Comparison of ENCODE assay signal across 29 cellular contexts in genomic region chr5:113652161-113652560, GRCh38.
"Had no signal": no experiment of that assay in that cellular context is flagged by ENCODE, and none has a peak within 500 bp of the region (broad histone marks: within the 10 kb centered on the region; RNA-seq: fewer than 3 reads in every experiment).

No MANE protein-coding gene starts in this region.

- H3K9me3 ChIP-seq: gastrocnemius medialis, mucosa of descending colon, neutrophil, pancreas, right lobe of liver, suprapubic skin, transverse colon, upper lobe of right lung, uterus had no signal

- H3K27ac Mint-ChIP-seq: dendritic cell treated with granulocyte-macrophage colony-stimulating factor and Interleukin-4, amounts not matched to agents 40 ng/mL and 50 ng/mL, for 4 days; endodermal cell; memory B cell; mesothelial cell of epicardium; naive B cell; natural killer cell treated with Interleukin-12 subunit alpha and Interleukin-12 subunit beta and Interleukin-15 and Interleukin-18, amount 100 ng/mL, for 72 hours; stimulated activated naive CD8-positive, alpha-beta T cell treated with anti-CD3 and anti-CD28 coated beads, Interleukin-15, amount 100 ng/mL, for 72 hours had no signal

- H3K27me3 ChIP-seq: gastrocnemius medialis, neutrophil, pancreas, right lobe of liver, suprapubic skin, transverse colon, upper lobe of right lung, uterus had no signal

- H3K4me3 ChIP-seq: gastrocnemius medialis, lung, mucosa of descending colon, pancreas, right lobe of liver, suprapubic skin, transverse colon, upper lobe of right lung, uterus had no signal

- H3K9me3 Mint-ChIP-seq: dendritic cell treated with granulocyte-macrophage colony-stimulating factor and Interleukin-4, amounts not matched to agents 40 ng/mL and 50 ng/mL, for 4 days; natural killer cell treated with Interleukin-12 subunit alpha and Interleukin-12 subunit beta and Interleukin-15 and Interleukin-18, amount 100 ng/mL, for 72 hours had no signal

- H3K27ac ChIP-seq: epithelial cell of prostate, gastrocnemius medialis, neutrophil, pancreas, right lobe of liver, suprapubic skin, transverse colon, upper lobe of right lung, uterus had no signal

- DNase-seq: effector CD8-positive, alpha-beta T cell; endodermal cell; foreskin fibroblast; gastrocnemius medialis; head of caudate nucleus; kidney; mucosa of descending colon; naive B cell; pancreas; right lobe of liver; small intestine; stimulated activated CD4-positive, alpha-beta T cell treated with anti-CD3 and anti-CD28 coated beads, Interleukin-15, amount 100 ng/mL, for 24 hours; stimulated activated CD4-positive, alpha-beta T cell treated with anti-CD3 and anti-CD28 coated beads, Interleukin-2, amount 100 ng/mL, for 48 hours; stimulated activated naive CD4-positive, alpha-beta T cell; stimulated activated naive CD8-positive, alpha-beta T cell treated with anti-CD3 and anti-CD28 coated beads, Interleukin-15, amount 100 ng/mL, for 72 hours; transverse colon; upper lobe of right lung; uterus had no signal

- H3K4me3 Mint-ChIP-seq: dendritic cell treated with granulocyte-macrophage colony-stimulating factor and Interleukin-4, amounts not matched to agents 40 ng/mL and 50 ng/mL, for 4 days; endodermal cell; memory B cell; mesothelial cell of epicardium; naive B cell; natural killer cell treated with Interleukin-12 subunit alpha and Interleukin-12 subunit beta and Interleukin-15 and Interleukin-18, amount 100 ng/mL, for 72 hours; neural crest cell; stimulated activated naive CD8-positive, alpha-beta T cell treated with anti-CD3 and anti-CD28 coated beads, Interleukin-15, amount 100 ng/mL, for 72 hours had no signal

- H3K36me3 ChIP-seq: gastrocnemius medialis, neutrophil, pancreas, right lobe of liver, suprapubic skin, transverse colon, upper lobe of right lung, uterus had no signal

- H3K4me1 ChIP-seq: gastrocnemius medialis, pancreas, right lobe of liver, suprapubic skin, transverse colon, upper lobe of right lung, uterus had no signal

- H3K36me3 Mint-ChIP-seq: memory B cell; mesothelial cell of epicardium; naive B cell; natural killer cell treated with Interleukin-12 subunit alpha and Interleukin-12 subunit beta and Interleukin-15 and Interleukin-18, amount 100 ng/mL, for 72 hours had no signal

- H3K4me1 Mint-ChIP-seq: endodermal cell; memory B cell; naive B cell; neural crest cell; stimulated activated naive CD8-positive, alpha-beta T cell treated with anti-CD3 and anti-CD28 coated beads, Interleukin-15, amount 100 ng/mL, for 72 hours had no signal

- ATAC-seq: esophagus mucosa; gastrocnemius medialis; left lobe of liver; mucosa of descending colon; natural killer cell treated with Interleukin-12 subunit alpha and Interleukin-12 subunit beta and Interleukin-15 and Interleukin-18, amount 100 ng/mL, for 72 hours; pancreas; right lobe of liver; stimulated activated naive CD8-positive, alpha-beta T cell treated with anti-CD3 and anti-CD28 coated beads, Interleukin-15, amount 100 ng/mL, for 72 hours; upper lobe of right lung had no signal
